Comparison of ENCODE assay signal across 2 cellular contexts in the genomic region with DNA sequence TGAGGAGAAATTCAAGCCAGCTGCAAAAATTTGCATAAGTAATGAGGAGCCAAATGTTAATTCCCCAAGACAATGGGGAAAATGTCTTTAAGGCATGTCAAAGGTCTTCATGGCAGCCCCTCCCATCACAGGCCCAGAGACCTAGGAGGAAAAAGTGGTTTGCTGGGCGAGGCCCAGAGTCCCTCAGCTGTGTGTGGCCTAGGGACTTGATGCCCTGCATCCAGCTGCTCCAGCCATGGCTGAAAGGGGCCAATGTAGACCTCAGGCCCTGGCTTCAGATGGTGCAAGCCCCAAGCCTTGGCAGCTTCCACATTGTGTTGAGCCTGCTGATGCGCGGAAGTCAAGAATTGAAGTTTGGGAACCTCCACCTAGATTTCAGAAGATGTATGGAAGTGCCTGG. TPM values are rescaled to one million over a fixed set of nuclear protein-coding genes. Genes with fewer than 3 reads are reported as not detected.
"Had no signal": no experiment of that assay in that cellular context is flagged by ENCODE, and none has a peak within 500 bp of the region (broad histone marks: within the 10 kb centered on the region; RNA-seq: fewer than 3 reads in every experiment).

No MANE protein-coding gene starts in this region.

RNA-seq across cellular contexts. Expression of gene FRMD7, which starts 35.3 kb away (rescaled TPM):
- total RNA-seq: G401, GM12878 had no signal
